Comparison of ENCODE assay signal across 8 cellular contexts in genomic region chr20:8019178-8019997, GRCh38. TPM values are rescaled to one million over a fixed set of nuclear protein-coding genes. Genes with fewer than 3 reads are reported as not detected.
DNase-seq lines count a peak whose midpoint lies in the region; ATAC-seq and TF ChIP-seq lines count a peak whose summit lies in the region.

A gene with protein sequence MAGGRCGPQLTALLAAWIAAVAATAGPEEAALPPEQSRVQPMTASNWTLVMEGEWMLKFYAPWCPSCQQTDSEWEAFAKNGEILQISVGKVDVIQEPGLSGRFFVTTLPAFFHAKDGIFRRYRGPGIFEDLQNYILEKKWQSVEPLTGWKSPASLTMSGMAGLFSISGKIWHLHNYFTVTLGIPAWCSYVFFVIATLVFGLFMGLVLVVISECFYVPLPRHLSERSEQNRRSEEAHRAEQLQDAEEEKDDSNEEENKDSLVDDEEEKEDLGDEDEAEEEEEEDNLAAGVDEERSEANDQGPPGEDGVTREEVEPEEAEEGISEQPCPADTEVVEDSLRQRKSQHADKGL (minus strand): TSS chr20:8019761. CDS start chr20:8019613, 148 bp downstream.

- ATAC-seq in HG03439 (IDR thresholded peaks at IDR 0.05; ENCODE audit: unreplicated experiment) = peak; percentile 94
- ATAC-seq in left colon = peak; percentile 99

- H3K9me3 ChIP-seq in BE2C (no peaks in the 10 kb centered on the region), colonic mucosa (no peaks in the 10 kb centered on the region)

- peak; percentile 87 for TF ChIP-seq POLR2A in GM19193 (IDR thresholded peaks at IDR 0.05; ENCODE audit: extremely low read depth, insufficient read depth, insufficient read length)

- intact Hi-C loops in colonic mucosa (cut with DNase I) = no loop called here
- intact Hi-C loops in left colon (cut with DNase I, micrococcal nuclease) = no loop called here

- no peaks in the 10 kb centered on the region for H3K27me3 ChIP-seq in BE2C
- H3K27me3 ChIP-seq in colonic mucosa = no peaks in the 10 kb centered on the region

- TF ChIP-seq CTCF in BE2C (IDR thresholded peaks at IDR 0.05; ENCODE audit: low read depth, low read length) = peak; percentile 16
- peak; percentile 35 for TF ChIP-seq CTCF in colonic mucosa (IDR thresholded peaks at IDR 0.05)

- H3K9ac ChIP-seq in colonic mucosa (ENCODE audit: low read depth in 2 of 2, low read length in 2 of 2) = peak within 1 kb of the TSS; percentile 80 to 97

- H3K36me3 ChIP-seq in BE2C (no peaks in the 10 kb centered on the region), colonic mucosa (no peaks in the 10 kb centered on the region)

- H3K4me1 ChIP-seq in BE2C (peaks cover 20% of the 10 kb centered on the region), colonic mucosa (no peaks in the 10 kb centered on the region)

- DNase-seq in BE2C (peak; percentile 100), NCI-H510A (lab: John Stamatoyannopoulos, UW) (peak; percentile 98), colonic mucosa (peak; percentile 99), left colon (peak; percentile 99 to 100)
- peak; percentile 94 for DNase-seq in activated CD4-positive, alpha-beta T cell treated with anti-CD3 and anti-CD28 coated beads for 48 hours
- peak; percentile 91 for DNase-seq in stimulated activated CD4-positive, alpha-beta T cell treated with anti-CD3 and anti-CD28 coated beads, Interleukin-1b, Interleukin-23, amount 100 ng/mL, for 48 hours

- H3K4me3 ChIP-seq in BE2C (ENCODE audit: low read depth, low read length) = peak within 1 kb of the TSS; percentile 86
- H3K4me3 ChIP-seq in colonic mucosa = peak within 1 kb of the TSS; percentile 88

- H3K27ac ChIP-seq in colonic mucosa = peak within 1 kb of the TSS; percentile 97

RNA-seq across cellular contexts. Expression of the gene that starts here (rescaled TPM):
- 11.6 TPM for polyA plus RNA-seq in BE2C (2012; ENCODE audit: insufficient read depth, insufficient read length, low read depth)
- total RNA-seq in colonic mucosa (10 to 100 TPM; 26.5 to 28.0 TPM), left colon (10 to 100 TPM; 26.0 to 26.6 TPM)

Comparison
In these comparisons a context has a peak if more than half of its experiments do, and no peak if none do; other contexts are left out.
1. Peak in every context shown above with its lines: DNase-seq, ATAC-seq, H3K4me3 ChIP-seq and H3K27ac ChIP-seq.